In the genomic region with DNA sequence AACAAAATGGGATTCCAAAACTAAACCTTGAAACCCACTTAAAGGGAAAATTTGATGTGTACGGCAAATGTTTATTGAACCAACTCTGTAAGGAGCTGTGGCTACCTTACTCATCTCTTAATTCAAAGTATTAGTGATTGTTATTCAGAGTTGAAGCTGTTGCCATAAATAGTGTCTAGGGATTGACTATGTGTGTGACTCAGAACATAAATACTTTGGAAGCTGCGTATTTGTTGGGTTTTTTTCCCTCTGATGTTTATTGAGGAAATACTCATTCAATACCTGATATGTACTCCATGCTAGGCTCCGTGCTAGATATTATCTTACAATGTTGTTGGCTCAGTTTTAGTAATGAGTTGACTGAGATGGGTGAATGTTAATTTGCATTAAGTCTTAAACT, we compare ENCODE assay signal across 14 cellular contexts.
DNase-seq lines count a peak whose midpoint lies in the region; ATAC-seq and TF ChIP-seq lines count a peak whose summit lies in the region.
"Had no signal": no experiment of that assay in that cellular context is flagged by ENCODE, and none has a peak within 500 bp of the region (broad histone marks: within the 10 kb centered on the region; RNA-seq: fewer than 3 reads in every experiment).

No MANE protein-coding gene starts in this region.

- H3K27me3 Mint-ChIP-seq in stimulated activated naive CD8-positive, alpha-beta T cell treated with anti-CD3 and anti-CD28 coated beads, Interleukin-15, amount 100 ng/mL, for 72 hours: no peaks in the 10 kb centered on the region
- H3K27me3 Mint-ChIP-seq in activated T-helper 1 cell treated with anti-CD3 and anti-CD28 coated beads, Interleukin-12 subunit alpha, Interleukin-12 subunit beta, Interleukin-2, Interleukin-4 antibody, amounts not matched to agents 30 ng/mL and 10 ng/mL and 1 ng/mL, durations not matched to agents 14 hours and 24 hours and 36 hours (ENCODE audit: insufficient read depth): no peaks in the 10 kb centered on the region
- H3K27me3 Mint-ChIP-seq: activated CD8-positive, alpha-beta memory T cell treated with anti-CD3 and anti-CD28 coated beads, Interleukin-2, amount 10 ng/mL, durations not matched to agents 7 days and 5 days; CD4-positive, alpha-beta T cell had no signal

- H3K36me3 Mint-ChIP-seq in activated T-helper 1 cell treated with anti-CD3 and anti-CD28 coated beads, Interleukin-12 subunit alpha, Interleukin-12 subunit beta, Interleukin-2, Interleukin-4 antibody, amounts not matched to agents 30 ng/mL and 10 ng/mL and 1 ng/mL, durations not matched to agents 14 hours and 24 hours and 36 hours (ENCODE audit: low read depth): peaks cover 8% of the 10 kb centered on the region

- TF ChIP-seq CTCF in foreskin keratinocyte (conservative IDR thresholded peaks at IDR 0.05): no peak

- peak; percentile 78 for ATAC-seq in stimulated activated naive CD8-positive, alpha-beta T cell treated with anti-CD3 and anti-CD28 coated beads, Interleukin-15, Interleukin-2, amounts not matched to agents 100 U/mL and 50 U/mL, for 24 hours
- ATAC-seq in stimulated activated naive CD8-positive, alpha-beta T cell treated with anti-CD3 and anti-CD28 coated beads, Interleukin-15, amount 100 ng/mL, for 72 hours: no peak
- ATAC-seq in foreskin keratinocyte (peak; percentile 99), HG03045 (IDR thresholded peaks at IDR 0.05; ENCODE audit: unreplicated experiment) (no peak), GM21423 (IDR thresholded peaks at IDR 0.05; ENCODE audit: unreplicated experiment) (no peak)
- ATAC-seq: activated CD8-positive, alpha-beta memory T cell treated with anti-CD3 and anti-CD28 coated beads, Interleukin-2, amount 10 ng/mL, durations not matched to agents 7 days and 5 days had no signal

- DNase-seq in stimulated activated naive CD8-positive, alpha-beta T cell treated with anti-CD3 and anti-CD28 coated beads, Interleukin-15, Interleukin-2, amounts not matched to agents 100 U/mL and 50 U/mL, for 24 hours: no peak
- no peak for DNase-seq in stimulated activated naive CD8-positive, alpha-beta T cell treated with anti-CD3 and anti-CD28 coated beads, Interleukin-15, amount 100 ng/mL, for 72 hours
- no peak for DNase-seq in activated T-helper 1 cell treated with anti-CD3 and anti-CD28 coated beads, Interleukin-12 subunit alpha, Interleukin-12 subunit beta, Interleukin-2, Interleukin-4 antibody, amounts not matched to agents 30 ng/mL and 10 ng/mL and 1 ng/mL, durations not matched to agents 14 hours and 24 hours and 36 hours (ENCODE audit: low spot score)
- DNase-seq in foreskin keratinocyte (peak; percentile 70 to 83), NCI-H748 (lab: John Stamatoyannopoulos, UW; ENCODE audit: unreplicated experiment) (no peak), DMS79 treated with DMSO at 0.1 percent for 48 hours (lab: John Stamatoyannopoulos, UW) (no peak)
- DNase-seq: activated CD8-positive, alpha-beta memory T cell treated with anti-CD3 and anti-CD28 coated beads, Interleukin-2, amount 10 ng/mL, durations not matched to agents 7 days and 5 days; CD4-positive, alpha-beta T cell; sigmoid colon; stimulated activated naive CD4-positive, alpha-beta T cell treated with Interleukin-2 at 50 U/mL for 16 hours had no signal

- intact Hi-C loops in activated T-helper 1 cell treated with anti-CD3 and anti-CD28 coated beads, Interleukin-12 subunit alpha, Interleukin-12 subunit beta, Interleukin-2, Interleukin-4 antibody, amounts not matched to agents 30 ng/mL and 10 ng/mL and 1 ng/mL, durations not matched to agents 14 hours and 24 hours and 36 hours (cut with micrococcal nuclease): loop anchor here (5.0 to 10.0 kb wide), 4 partner anchors 125 to 208 kb away; partner anchors contain the start of gene NCOA1

- peaks cover 8% of the 10 kb centered on the region for H3K4me1 ChIP-seq in foreskin keratinocyte

- H3K27me3 ChIP-seq in foreskin keratinocyte: no peaks in the 10 kb centered on the region
- H3K27me3 ChIP-seq: sigmoid colon had no signal

- no peaks in the 10 kb centered on the region for H3K4me1 Mint-ChIP-seq in stimulated activated naive CD8-positive, alpha-beta T cell treated with anti-CD3 and anti-CD28 coated beads, Interleukin-15, amount 100 ng/mL, for 72 hours
- peaks cover 5% of the 10 kb centered on the region for H3K4me1 Mint-ChIP-seq in activated T-helper 1 cell treated with anti-CD3 and anti-CD28 coated beads, Interleukin-12 subunit alpha, Interleukin-12 subunit beta, Interleukin-2, Interleukin-4 antibody, amounts not matched to agents 30 ng/mL and 10 ng/mL and 1 ng/mL, durations not matched to agents 14 hours and 24 hours and 36 hours (ENCODE audit: low read depth)

- no peak overlapping the region for H3K27ac Mint-ChIP-seq in stimulated activated naive CD8-positive, alpha-beta T cell treated with anti-CD3 and anti-CD28 coated beads, Interleukin-15, amount 100 ng/mL, for 72 hours
- H3K27ac Mint-ChIP-seq in activated T-helper 1 cell treated with anti-CD3 and anti-CD28 coated beads, Interleukin-12 subunit alpha, Interleukin-12 subunit beta, Interleukin-2, Interleukin-4 antibody, amounts not matched to agents 30 ng/mL and 10 ng/mL and 1 ng/mL, durations not matched to agents 14 hours and 24 hours and 36 hours: peak overlapping the region; percentile 4
- H3K27ac Mint-ChIP-seq: activated CD8-positive, alpha-beta memory T cell treated with anti-CD3 and anti-CD28 coated beads, Interleukin-2, amount 10 ng/mL, durations not matched to agents 7 days and 5 days; CD4-positive, alpha-beta T cell had no signal

- peak overlapping the region; percentile 41 for H3K27ac ChIP-seq in foreskin keratinocyte
- H3K27ac ChIP-seq: HL-60, sigmoid colon, SK-N-MC had no signal

- no peaks in the 10 kb centered on the region for H3K9me3 Mint-ChIP-seq in stimulated activated naive CD8-positive, alpha-beta T cell treated with anti-CD3 and anti-CD28 coated beads, Interleukin-15, amount 100 ng/mL, for 72 hours
- no peaks in the 10 kb centered on the region for H3K9me3 Mint-ChIP-seq in activated T-helper 1 cell treated with anti-CD3 and anti-CD28 coated beads, Interleukin-12 subunit alpha, Interleukin-12 subunit beta, Interleukin-2, Interleukin-4 antibody, amounts not matched to agents 30 ng/mL and 10 ng/mL and 1 ng/mL, durations not matched to agents 14 hours and 24 hours and 36 hours
- H3K9me3 Mint-ChIP-seq: CD4-positive, alpha-beta T cell had no signal

- H3K4me3 Mint-ChIP-seq in stimulated activated naive CD8-positive, alpha-beta T cell treated with anti-CD3 and anti-CD28 coated beads, Interleukin-15, amount 100 ng/mL, for 72 hours: no peak overlapping the region
- H3K4me3 Mint-ChIP-seq in activated T-helper 1 cell treated with anti-CD3 and anti-CD28 coated beads, Interleukin-12 subunit alpha, Interleukin-12 subunit beta, Interleukin-2, Interleukin-4 antibody, amounts not matched to agents 30 ng/mL and 10 ng/mL and 1 ng/mL, durations not matched to agents 14 hours and 24 hours and 36 hours: no peak overlapping the region
- H3K4me3 Mint-ChIP-seq: activated CD8-positive, alpha-beta memory T cell treated with anti-CD3 and anti-CD28 coated beads, Interleukin-2, amount 10 ng/mL, durations not matched to agents 7 days and 5 days; CD4-positive, alpha-beta T cell had no signal

Comparison
In these comparisons a context has a peak if more than half of its experiments do, and no peak if none do; other contexts are left out.
1. ATAC-seq: peak in stimulated activated naive CD8-positive, alpha-beta T cell treated with anti-CD3 and anti-CD28 coated beads, Interleukin-15, Interleukin-2, amounts not matched to agents 100 U/mL and 50 U/mL, for 24 hours (single experiment) and foreskin keratinocyte (single experiment); none in stimulated activated naive CD8-positive, alpha-beta T cell treated with anti-CD3 and anti-CD28 coated beads, Interleukin-15, amount 100 ng/mL, for 72 hours (single experiment), HG03045 (single experiment) and GM21423 (single experiment).
2. DNase-seq: peak in foreskin keratinocyte (2 of 2); none in stimulated activated naive CD8-positive, alpha-beta T cell treated with anti-CD3 and anti-CD28 coated beads, Interleukin-15, Interleukin-2, amounts not matched to agents 100 U/mL and 50 U/mL, for 24 hours (single experiment), stimulated activated naive CD8-positive, alpha-beta T cell treated with anti-CD3 and anti-CD28 coated beads, Interleukin-15, amount 100 ng/mL, for 72 hours (0 of 2), activated T-helper 1 cell treated with anti-CD3 and anti-CD28 coated beads, Interleukin-12 subunit alpha, Interleukin-12 subunit beta, Interleukin-2, Interleukin-4 antibody, amounts not matched to agents 30 ng/mL and 10 ng/mL and 1 ng/mL, durations not matched to agents 14 hours and 24 hours and 36 hours (single experiment), NCI-H748 (single experiment) and DMS79 treated with DMSO at 0.1 percent for 48 hours (single experiment).